Comparison of ENCODE assay signal across 9 cellular contexts in genomic region chr17:45968732-45969131, GRCh38. TPM values are rescaled to one million over a fixed set of nuclear protein-coding genes. Genes with fewer than 3 reads are reported as not detected.
"Had no signal": no experiment of that assay in that cellular context is flagged by ENCODE, and none has a peak within 500 bp of the region (broad histone marks: within the 10 kb centered on the region; RNA-seq: fewer than 3 reads in every experiment).

No MANE protein-coding gene starts in this region.

- H3K4me3 ChIP-seq: GM12878 had no signal

- ATAC-seq: GM12878 had no signal

- DNase-seq: GDM1, GF-D8 had no signal

- FAIRE-seq: G401.6, GM12878, GM12891, GM12892, GM18507, GM19239 had no signal

RNA-seq across cellular contexts. Expression of gene STH, which starts 30.3 kb away (rescaled TPM):
- total RNA-seq: G401, GM12878 had no signal
- polyA plus RNA-seq: GM12878 had no signal
